In the genomic region with DNA sequence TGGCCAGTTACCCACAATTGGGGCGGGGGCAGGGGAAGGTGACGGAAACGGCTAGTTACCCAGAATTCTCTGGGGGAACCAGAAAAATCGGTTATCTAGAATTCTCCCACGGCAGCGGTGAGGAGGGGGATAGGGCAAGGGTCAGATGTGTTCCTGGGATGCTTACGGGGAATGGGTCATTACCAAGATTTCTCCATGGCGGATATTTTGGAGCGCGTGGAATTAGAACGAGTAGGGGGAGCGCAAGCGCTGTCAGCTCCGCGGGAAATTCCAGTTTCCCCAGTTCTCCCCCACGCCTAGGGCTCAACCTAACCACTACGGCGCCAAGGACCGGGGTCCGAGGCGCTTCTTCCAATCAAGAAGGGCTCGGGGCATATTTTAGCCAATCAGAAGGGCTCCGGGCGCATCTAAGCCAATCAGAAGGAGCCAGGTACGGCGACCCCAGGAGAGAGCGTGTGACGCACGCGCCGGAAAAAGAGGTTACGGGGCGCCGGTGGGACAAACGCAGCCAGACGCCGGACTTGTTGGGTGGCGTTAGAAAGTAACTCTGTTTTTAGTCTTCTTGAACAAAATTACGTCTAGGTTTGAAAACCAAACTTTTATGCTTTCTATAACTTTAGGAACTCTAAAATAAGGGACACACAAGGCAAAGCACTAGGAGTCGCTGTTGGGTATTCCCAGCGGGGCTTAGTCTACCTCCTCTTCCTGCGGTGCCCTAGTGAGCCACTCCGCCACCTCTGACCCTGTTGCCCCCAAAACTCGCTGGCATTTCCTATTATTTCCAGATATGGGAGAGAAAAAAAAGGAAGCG, we compare ENCODE assay signal across 8 cellular contexts. TPM values are rescaled to one million over a fixed set of nuclear protein-coding genes. Genes with fewer than 3 reads are reported as not detected.
A peak's percentile ranks its signal among the peaks of the same experiment; 100 is the strongest.
DNase-seq lines count a peak whose midpoint lies in the region; TF ChIP-seq lines count a peak whose summit lies in the region.

A gene with protein sequence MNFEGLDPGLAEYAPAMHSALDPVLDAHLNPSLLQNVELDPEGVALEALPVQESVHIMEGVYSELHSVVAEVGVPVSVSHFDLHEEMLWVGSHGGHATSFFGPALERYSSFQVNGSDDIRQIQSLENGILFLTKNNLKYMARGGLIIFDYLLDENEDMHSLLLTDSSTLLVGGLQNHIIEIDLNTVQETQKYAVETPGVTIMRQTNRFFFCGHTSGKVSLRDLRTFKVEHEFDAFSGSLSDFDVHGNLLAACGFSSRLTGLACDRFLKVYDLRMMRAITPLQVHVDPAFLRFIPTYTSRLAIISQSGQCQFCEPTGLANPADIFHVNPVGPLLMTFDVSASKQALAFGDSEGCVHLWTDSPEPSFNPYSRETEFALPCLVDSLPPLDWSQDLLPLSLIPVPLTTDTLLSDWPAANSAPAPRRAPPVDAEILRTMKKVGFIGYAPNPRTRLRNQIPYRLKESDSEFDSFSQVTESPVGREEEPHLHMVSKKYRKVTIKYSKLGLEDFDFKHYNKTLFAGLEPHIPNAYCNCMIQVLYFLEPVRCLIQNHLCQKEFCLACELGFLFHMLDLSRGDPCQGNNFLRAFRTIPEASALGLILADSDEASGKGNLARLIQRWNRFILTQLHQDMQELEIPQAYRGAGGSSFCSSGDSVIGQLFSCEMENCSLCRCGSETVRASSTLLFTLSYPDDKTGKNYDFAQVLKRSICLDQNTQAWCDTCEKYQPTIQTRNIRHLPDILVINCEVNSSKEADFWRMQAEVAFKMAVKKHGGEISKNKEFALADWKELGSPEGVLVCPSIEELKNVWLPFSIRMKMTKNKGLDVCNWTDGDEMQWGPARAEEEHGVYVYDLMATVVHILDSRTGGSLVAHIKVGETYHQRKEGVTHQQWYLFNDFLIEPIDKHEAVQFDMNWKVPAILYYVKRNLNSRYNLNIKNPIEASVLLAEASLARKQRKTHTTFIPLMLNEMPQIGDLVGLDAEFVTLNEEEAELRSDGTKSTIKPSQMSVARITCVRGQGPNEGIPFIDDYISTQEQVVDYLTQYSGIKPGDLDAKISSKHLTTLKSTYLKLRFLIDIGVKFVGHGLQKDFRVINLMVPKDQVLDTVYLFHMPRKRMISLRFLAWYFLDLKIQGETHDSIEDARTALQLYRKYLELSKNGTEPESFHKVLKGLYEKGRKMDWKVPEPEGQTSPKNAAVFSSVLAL (minus strand): TSS at position 322 of the 811 bp plus-strand sequence. CDS start 906 bp downstream, outside the sequence.

- H3K79me2 ChIP-seq in Loucy (ENCODE audit: insufficient read depth, low read length), result peaks cover 21% of the 10 kb centered on the region

- TF ChIP-seq POLR2A in Raji (IDR thresholded peaks at IDR 0.05; ENCODE audit: insufficient read depth, low read depth, low read length), result peak; percentile 62

- H4K20me1 ChIP-seq in Loucy (ENCODE audit: insufficient read depth, low read length, poor library complexity, severe bottlenecking), result no peaks in the 10 kb centered on the region

- no peaks in the 10 kb centered on the region for H3K36me3 Mint-ChIP-seq in nephron (ENCODE audit: low read depth)
- peaks cover 8% of the 10 kb centered on the region for H3K36me3 Mint-ChIP-seq in stimulated activated naive CD8-positive, alpha-beta T cell treated with anti-CD3 and anti-CD28 coated beads, Interleukin-15, Interleukin-2, amounts not matched to agents 100 ng/mL and 50 ng/mL, for 24 hours (ENCODE audit: low read depth)

- peak within 1 kb of the TSS; percentile 84 for H3K9ac ChIP-seq in ES-I3 (ENCODE audit: low read depth, low read length)
- peak within 1 kb of the TSS; percentile 99 for H3K9ac ChIP-seq in Loucy (ENCODE audit: low read depth, low read length, poor library complexity, severe bottlenecking)

- peak within 1 kb of the TSS; percentile 99 for H3K27ac Mint-ChIP-seq in nephron
- peak within 1 kb of the TSS; percentile 100 for H3K27ac Mint-ChIP-seq in stimulated activated naive CD8-positive, alpha-beta T cell treated with anti-CD3 and anti-CD28 coated beads, Interleukin-15, Interleukin-2, amounts not matched to agents 100 ng/mL and 50 ng/mL, for 24 hours

- no peaks in the 10 kb centered on the region for H3K4me1 Mint-ChIP-seq in nephron
- H3K4me1 Mint-ChIP-seq in stimulated activated naive CD8-positive, alpha-beta T cell treated with anti-CD3 and anti-CD28 coated beads, Interleukin-15, Interleukin-2, amounts not matched to agents 100 ng/mL and 50 ng/mL, for 24 hours (ENCODE audit: low read depth), result peaks cover 64% of the 10 kb centered on the region

- peak; percentile 96 for DNase-seq in H7
- DNase-seq in activated T-helper 9 cell treated with anti-CD3 and anti-CD28 coated beads, Interleukin-2, amount 50 U/mL, for 16 hours (ENCODE audit: low read depth), result peak; percentile 87
- DNase-seq in fibroblast of the aortic adventitia (ENCODE audit: low read depth), result peak; percentile 97

- peaks cover 3% of the 10 kb centered on the region for H3K27me3 Mint-ChIP-seq in nephron (ENCODE audit: low read depth)
- no peaks in the 10 kb centered on the region for H3K27me3 Mint-ChIP-seq in stimulated activated naive CD8-positive, alpha-beta T cell treated with anti-CD3 and anti-CD28 coated beads, Interleukin-15, Interleukin-2, amounts not matched to agents 100 ng/mL and 50 ng/mL, for 24 hours

- peak within 1 kb of the TSS; percentile 91 to 92 (median 92) for H3K4me3 Mint-ChIP-seq in nephron
- H3K4me3 Mint-ChIP-seq in stimulated activated naive CD8-positive, alpha-beta T cell treated with anti-CD3 and anti-CD28 coated beads, Interleukin-15, Interleukin-2, amounts not matched to agents 100 ng/mL and 50 ng/mL, for 24 hours, result peak within 1 kb of the TSS; percentile 94

- H3K4me3 ChIP-seq in H7 (ENCODE audit: insufficient read depth, low read depth, low read length) (peak within 1 kb of the TSS; percentile 62), Loucy (ENCODE audit: low read length, poor library complexity, severe bottlenecking) (peak within 1 kb of the TSS; percentile 98), fibroblast of the aortic adventitia (ENCODE audit: low read depth, low read length) (peak within 1 kb of the TSS; percentile 74)

- TF ChIP-seq CTCF in Loucy (conservative IDR thresholded peaks at IDR 0.05; ENCODE audit: low read length) (peak; percentile 65), fibroblast of the aortic adventitia (IDR thresholded peaks at IDR 0.05; ENCODE audit: insufficient read depth, low read length) (peak; percentile 75), nephron (IDR thresholded peaks at IDR 0.05; ENCODE audit: unreplicated experiment in 3 of 3) (peak; percentile 33 to 69 (median 61))

- no peaks in the 10 kb centered on the region for H3K27me3 ChIP-seq in H7 (ENCODE audit: control insufficient read depth, insufficient read depth, low read length)
- no peaks in the 10 kb centered on the region for H3K27me3 ChIP-seq in Loucy (ENCODE audit: insufficient read depth, low read length, poor library complexity, severe bottlenecking)

- peaks cover 21% of the 10 kb centered on the region for H3K4me1 ChIP-seq in ES-I3 (ENCODE audit: insufficient read depth, low read length)
- H3K4me1 ChIP-seq in Loucy (ENCODE audit: insufficient read depth, low read length, poor library complexity, severe bottlenecking), result peaks cover 23% of the 10 kb centered on the region

- peak within 1 kb of the TSS; percentile 92 for H2AFZ ChIP-seq in Loucy (ENCODE audit: low read length)

- no peaks in the 10 kb centered on the region for H3K9me2 ChIP-seq in Loucy (replicated peaks; ENCODE audit: low read depth, low read length)

- H3K36me3 ChIP-seq in ES-I3 (ENCODE audit: insufficient read depth, low read length) (no peaks in the 10 kb centered on the region), H7 (replicated peaks; ENCODE audit: control insufficient read depth, insufficient read depth, low read length) (no peaks in the 10 kb centered on the region), Loucy (ENCODE audit: insufficient read depth, low read length) (no peaks in the 10 kb centered on the region)

- H3K9me3 ChIP-seq in ES-I3 (ENCODE audit: control insufficient read depth, insufficient read depth, low read length), result no peaks in the 10 kb centered on the region
- no peaks in the 10 kb centered on the region for H3K9me3 ChIP-seq in Loucy (ENCODE audit: insufficient read depth, low read depth, low read length)

- H3K4me2 ChIP-seq in Loucy (ENCODE audit: low read depth, low read length, poor library complexity, severe bottlenecking), result peak within 1 kb of the TSS; percentile 99

- no peaks in the 10 kb centered on the region for H3K9me3 Mint-ChIP-seq in nephron
- no peaks in the 10 kb centered on the region for H3K9me3 Mint-ChIP-seq in stimulated activated naive CD8-positive, alpha-beta T cell treated with anti-CD3 and anti-CD28 coated beads, Interleukin-15, Interleukin-2, amounts not matched to agents 100 ng/mL and 50 ng/mL, for 24 hours

- H3F3A ChIP-seq in Loucy (ENCODE audit: low read depth), result no peaks in the 10 kb centered on the region

RNA-seq across cellular contexts. Expression of the gene that starts here (rescaled TPM):
- total RNA-seq in H7 (2014; rRNA removed; shearing (Covaris generic)), result 38.6 and 64.1 TPM in 2 replicates
- 23.0 and 37.7 TPM in 2 replicates for total RNA-seq in fibroblast of the aortic adventitia (ENCODE audit: low replicate concordance)

Comparison
In these comparisons a context has a peak if more than half of its experiments do, and no peak if none do; other contexts are left out.
1. Peak in every context shown above with its lines: DNase-seq and H3K4me3 ChIP-seq.